In genomic region chr10:84177541-84178386, GRCh38 we compare ENCODE assay signal across 8 cellular contexts. TPM values are rescaled to one million over a fixed set of nuclear protein-coding genes. Genes with fewer than 3 reads are reported as not detected.
DNase-seq lines count a peak whose midpoint lies in the region; ATAC-seq and TF ChIP-seq lines count a peak whose summit lies in the region.

No MANE protein-coding gene starts in this region.

- H2AFZ ChIP-seq in SK-N-SH (ENCODE audit: low read depth), result no peak overlapping the region

- no peak for TF ChIP-seq EP300 in SK-N-SH (IDR thresholded peaks at IDR 0.05; ENCODE audit: borderline replicate concordance in 1 of 2, low read depth in 1 of 2, low read length in 1 of 2)

- H3K4me3 Mint-ChIP-seq in activated naive CD4-positive, alpha-beta T cell treated with anti-CD3 and anti-CD28 coated beads for 36 hours, result no peak overlapping the region
- no peak overlapping the region for H3K4me3 Mint-ChIP-seq in stimulated activated naive CD8-positive, alpha-beta T cell treated with anti-CD3 and anti-CD28 coated beads, Interleukin-15, amount 100 ng/mL, for 72 hours
- H3K4me3 Mint-ChIP-seq in Calu3 (ENCODE audit: low read depth, unreplicated experiment), result no peak overlapping the region

- peaks cover 0 to 8% of the 10 kb centered on the region in 2 experiments; a peak in 1 of 4 replicates for H3K4me1 ChIP-seq in SK-N-SH (ENCODE audit: control insufficient read depth in 1 of 2, insufficient read depth in 2 of 2, low read depth in 1 of 2, low read length in 1 of 2)

- no peaks in the 10 kb centered on the region for H3K9me2 ChIP-seq in SK-N-SH

- H3K9me3 ChIP-seq in SK-N-SH, result no peaks in the 10 kb centered on the region

- peaks cover 6% of the 10 kb centered on the region for H3K4me1 Mint-ChIP-seq in activated naive CD4-positive, alpha-beta T cell treated with anti-CD3 and anti-CD28 coated beads for 36 hours (ENCODE audit: low read depth)
- H3K4me1 Mint-ChIP-seq in stimulated activated naive CD8-positive, alpha-beta T cell treated with anti-CD3 and anti-CD28 coated beads, Interleukin-15, amount 100 ng/mL, for 72 hours, result no peaks in the 10 kb centered on the region
- H3K4me1 Mint-ChIP-seq in Calu3 (ENCODE audit: low read depth, unreplicated experiment), result no peaks in the 10 kb centered on the region

- POLR2A ChIA-PET in SK-N-SH (lab: Yijun Ruan, JAX), result interaction anchor here (0.9 kb wide), 1 partner anchor 8 kb away, joined by 3 read pairs; no protein-coding TSS in a partner anchor

- no peaks in the 10 kb centered on the region for H3K27me3 ChIP-seq in SK-N-SH (ENCODE audit: insufficient read depth)

- H3K9me3 Mint-ChIP-seq in activated naive CD4-positive, alpha-beta T cell treated with anti-CD3 and anti-CD28 coated beads for 36 hours, result no peaks in the 10 kb centered on the region
- no peaks in the 10 kb centered on the region for H3K9me3 Mint-ChIP-seq in stimulated activated naive CD8-positive, alpha-beta T cell treated with anti-CD3 and anti-CD28 coated beads, Interleukin-15, amount 100 ng/mL, for 72 hours
- H3K9me3 Mint-ChIP-seq in Calu3 (ENCODE audit: low read depth, unreplicated experiment), result no peaks in the 10 kb centered on the region

- no peaks in the 10 kb centered on the region for H3K27me3 Mint-ChIP-seq in activated naive CD4-positive, alpha-beta T cell treated with anti-CD3 and anti-CD28 coated beads for 36 hours (ENCODE audit: low read depth)
- H3K27me3 Mint-ChIP-seq in stimulated activated naive CD8-positive, alpha-beta T cell treated with anti-CD3 and anti-CD28 coated beads, Interleukin-15, amount 100 ng/mL, for 72 hours, result no peaks in the 10 kb centered on the region
- H3K27me3 Mint-ChIP-seq in Calu3 (ENCODE audit: unreplicated experiment), result no peaks in the 10 kb centered on the region

- no peaks in the 10 kb centered on the region for H4K20me1 ChIP-seq in SK-N-SH (ENCODE audit: insufficient read depth)

- H3K36me3 Mint-ChIP-seq in activated naive CD4-positive, alpha-beta T cell treated with anti-CD3 and anti-CD28 coated beads for 36 hours (ENCODE audit: low read depth), result no peaks in the 10 kb centered on the region
- H3K36me3 Mint-ChIP-seq in Calu3 (ENCODE audit: insufficient read depth, unreplicated experiment), result no peaks in the 10 kb centered on the region

- peak; percentile 68 for DNase-seq in activated naive CD4-positive, alpha-beta T cell treated with anti-CD3 and anti-CD28 coated beads for 36 hours
- no peak for DNase-seq in activated naive CD4-positive, alpha-beta T cell treated with anti-CD3 and anti-CD28 coated beads, Interleukin-2, amount 50 U/mL, for 16 hours
- DNase-seq in coronary artery (ENCODE audit: low spot score) (peak; percentile 61), Calu3 (no peak), SK-N-SH (no peak)
- peak; percentile 34 to 40 for DNase-seq in stimulated activated naive CD8-positive, alpha-beta T cell treated with anti-CD3 and anti-CD28 coated beads, Interleukin-15, amount 100 ng/mL, for 72 hours

- no peaks in the 10 kb centered on the region for H3K79me2 ChIP-seq in SK-N-SH (ENCODE audit: insufficient read depth)

- no peak overlapping the region for H3K9ac ChIP-seq in SK-N-SH

- peak; percentile 55 for ATAC-seq in HG03432 (IDR thresholded peaks at IDR 0.05; ENCODE audit: unreplicated experiment)
- peak; percentile 88 for ATAC-seq in stimulated activated naive CD8-positive, alpha-beta T cell treated with anti-CD3 and anti-CD28 coated beads, Interleukin-15, amount 100 ng/mL, for 72 hours
- ATAC-seq in HG03045 (IDR thresholded peaks at IDR 0.05; ENCODE audit: unreplicated experiment), result no peak

- TF ChIP-seq RAD21 in SK-N-SH (IDR thresholded peaks at IDR 0.05; ENCODE audit: low read length), result no peak

- H3K27ac Mint-ChIP-seq in activated naive CD4-positive, alpha-beta T cell treated with anti-CD3 and anti-CD28 coated beads for 36 hours, result peak overlapping the region; percentile 9
- H3K27ac Mint-ChIP-seq in stimulated activated naive CD8-positive, alpha-beta T cell treated with anti-CD3 and anti-CD28 coated beads, Interleukin-15, amount 100 ng/mL, for 72 hours, result no peak overlapping the region
- H3K27ac Mint-ChIP-seq in Calu3 (ENCODE audit: unreplicated experiment), result no peak overlapping the region

- H3K4me3 ChIP-seq in coronary artery (no peak overlapping the region), SK-N-SH (ENCODE audit: low read depth in 2 of 2, low read length in 1 of 2) (no peak overlapping the region)

- H3K4me2 ChIP-seq in SK-N-SH, result no peak overlapping the region

- no TSS peak for BruUV-seq in Calu3 (replicated peaks; lab: Mats Ljungman, UMichigan)

- WGBS in SK-N-SH (ENCODE audit: low lambda C conversion rate), result 73% methylated on average over 11 of the region's 11 CpGs

- H3K36me3 ChIP-seq in SK-N-SH (replicated peaks in 1 of 2; ENCODE audit: control insufficient read depth in 1 of 2, insufficient read depth in 2 of 2, low read length in 1 of 2), result no peaks in the 10 kb centered on the region

- CTCF ChIA-PET in activated naive CD4-positive, alpha-beta T cell treated with anti-CD3 and anti-CD28 coated beads for 36 hours (lab: Charles Lee), result no interaction called here
- CTCF ChIA-PET in Calu3 (lab: Charles Lee) (no interaction called here), SK-N-SH (lab: Yijun Ruan, JAX) (interaction anchor here (1.1 kb wide), 1 partner anchor 27 kb away, joined by 4 read pairs; no protein-coding TSS in a partner anchor)

- TF ChIP-seq CTCF in coronary artery (IDR thresholded peaks at IDR 0.05) (no peak), Calu3 (IDR thresholded peaks at IDR 0.05; ENCODE audit: unreplicated experiment) (no peak), SK-N-SH (IDR thresholded peaks at IDR 0.05) (no peak)

- H3K27ac ChIP-seq in coronary artery (no peak overlapping the region), SK-N-SH (ENCODE audit: low read depth in 2 of 2, low read length in 1 of 2) (no peak overlapping the region)

- H3F3A ChIP-seq in SK-N-SH (replicated peaks; ENCODE audit: insufficient read depth), result no peaks in the 10 kb centered on the region

- intact Hi-C loops in activated naive CD4-positive, alpha-beta T cell treated with anti-CD3 and anti-CD28 coated beads for 36 hours (cut with micrococcal nuclease), result loop anchor here (2.0 kb wide), 4 partner anchors 17 to 39 kb away; partner anchors contain the start of gene GHITM
- intact Hi-C loops in Calu3 (cut with micrococcal nuclease; ENCODE audit: unreplicated experiment), result no loop called here

TF ChIP-seq in SK-N-SH, 30 proteins besides CTCF, POLR2A, EP300 and RAD21:
- no peak for TF ChIP-seq FOXJ3 (CRISPR knock-in tag; IDR thresholded peaks at IDR 0.05)
- TF ChIP-seq RCOR1 (IDR thresholded peaks at IDR 0.05; ENCODE audit: low read length), result no peak
- TF ChIP-seq NRF1 (IDR thresholded peaks at IDR 0.05; ENCODE audit: low read depth, low read length), result no peak
- TF ChIP-seq NFIC (IDR thresholded peaks at IDR 0.05; ENCODE audit: borderline replicate concordance), result no peak
- TF ChIP-seq POLR2AphosphoS5 (IDR thresholded peaks at IDR 0.05; ENCODE audit: low read depth, low read length), result no peak
TF ChIP-seq in SK-N-SH: peak in this region for 0.

RNA-seq across cellular contexts. Expression of gene GPR15LG, which starts 4.2 kb away (rescaled TPM):
- total RNA-seq in activated naive CD4-positive, alpha-beta T cell treated with anti-CD3 and anti-CD28 coated beads for 36 hours, result not detected
- not detected in 2 replicates for total RNA-seq in Calu3 (2022)
- polyA plus RNA-seq in SK-N-SH (2012; rRNA removed), result not detected in 2 replicates
- not detected in 2 replicates for polyA plus RNA-seq in SK-N-SH (2012; cell fraction: cytosol; rRNA removed)
- not detected in 2 replicates for polyA plus RNA-seq in SK-N-SH (2012; cell fraction: nucleus; rRNA removed)

RNA-seq across cellular contexts. Expression of gene CDHR1, which starts 16.6 kb away (rescaled TPM):
- total RNA-seq in activated naive CD4-positive, alpha-beta T cell treated with anti-CD3 and anti-CD28 coated beads for 36 hours, result 1 to 10 TPM in 1 of 2 experiments, under 1 TPM in 1; 0.37 to 1.4 TPM
- total RNA-seq in Calu3 (2022), result not detected in 2 replicates
- polyA plus RNA-seq in SK-N-SH (2012; rRNA removed), result 0.02 and 0.05 TPM in 2 replicates
- polyA plus RNA-seq in SK-N-SH (2012; cell fraction: cytosol; rRNA removed), result 0.05 and 0.10 TPM in 2 replicates
- polyA plus RNA-seq in SK-N-SH (2012; cell fraction: nucleus; rRNA removed), result 0.18 TPM in 2 replicates

RNA-seq across cellular contexts. Expression of gene GHITM, which starts 38.5 kb away (rescaled TPM):
- 100 to 1,000 TPM; 281 TPM for total RNA-seq in activated naive CD4-positive, alpha-beta T cell treated with anti-CD3 and anti-CD28 coated beads for 36 hours
- total RNA-seq in Calu3 (2022), result 103 and 107 TPM in 2 replicates
- polyA plus RNA-seq in SK-N-SH (2012; rRNA removed), result 113 and 172 TPM in 2 replicates
- polyA plus RNA-seq in SK-N-SH (2012; cell fraction: cytosol; rRNA removed), result 165 and 168 TPM in 2 replicates
- 33.6 and 75.5 TPM in 2 replicates for polyA plus RNA-seq in SK-N-SH (2012; cell fraction: nucleus; rRNA removed)

RNA-seq across cellular contexts. Expression of gene LRIT2, which starts 47.6 kb away (rescaled TPM):
- total RNA-seq in activated naive CD4-positive, alpha-beta T cell treated with anti-CD3 and anti-CD28 coated beads for 36 hours, result not detected
- not detected in 2 replicates for total RNA-seq in Calu3 (2022)
- not detected in 2 replicates for polyA plus RNA-seq in SK-N-SH (2012; rRNA removed)
- not detected in 2 replicates for polyA plus RNA-seq in SK-N-SH (2012; cell fraction: cytosol; rRNA removed)
- polyA plus RNA-seq in SK-N-SH (2012; cell fraction: nucleus; rRNA removed), result not detected in 2 replicates

Comparison
In these comparisons a context has a peak if more than half of its experiments do, and no peak if none do; other contexts are left out.
1. DNase-seq: peak in activated naive CD4-positive, alpha-beta T cell treated with anti-CD3 and anti-CD28 coated beads for 36 hours (single experiment), coronary artery (single experiment) and stimulated activated naive CD8-positive, alpha-beta T cell treated with anti-CD3 and anti-CD28 coated beads, Interleukin-15, amount 100 ng/mL, for 72 hours (2 of 2); none in activated naive CD4-positive, alpha-beta T cell treated with anti-CD3 and anti-CD28 coated beads, Interleukin-2, amount 50 U/mL, for 16 hours (single experiment), Calu3 (single experiment) and SK-N-SH (single experiment).